Comparison of ENCODE assay signal across 18 cellular contexts in the genomic region with DNA sequence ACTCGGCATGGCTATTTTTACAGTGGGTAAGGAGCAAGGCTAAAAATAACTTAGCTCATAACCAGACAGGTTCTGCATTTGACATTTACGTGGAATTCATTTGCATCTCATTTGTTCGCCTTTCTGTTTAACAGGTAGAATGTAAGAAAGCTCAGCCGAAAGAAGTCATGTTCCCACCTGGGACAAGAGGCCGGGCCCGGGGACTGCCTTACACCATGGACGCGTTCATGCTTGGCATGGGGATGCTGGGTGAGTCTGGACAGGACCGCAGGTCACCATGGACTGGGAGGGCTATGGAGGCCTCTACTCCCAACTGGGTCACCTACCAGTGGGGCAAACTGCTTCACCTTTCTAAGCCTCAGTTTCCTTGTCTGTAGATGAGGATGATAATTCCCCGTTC.
DNase-seq lines count a peak whose midpoint lies in the region; ATAC-seq, FAIRE-seq and TF ChIP-seq lines count a peak whose summit lies in the region.
"Had no signal": no experiment of that assay in that cellular context is flagged by ENCODE, and none has a peak within 500 bp of the region (broad histone marks: within the 10 kb centered on the region; RNA-seq: fewer than 3 reads in every experiment).

No MANE protein-coding gene starts in this region.

- intact Hi-C loops in heart left ventricle (cut with DNase I) (no loop called here), left ventricle myocardium inferior (cut with micrococcal nuclease) (no loop called here), kidney (cut with DNase I) (no loop called here), upper lobe of right lung (cut with DNase I) (no loop called here)

- no peak for FAIRE-seq in kidney (lab: Jason Lieb, UNC)
- FAIRE-seq: G401.6, GM12891 had no signal

- no peak overlapping the region for H3K4me3 ChIP-seq in heart left ventricle
- H3K4me3 ChIP-seq in left ventricle myocardium inferior = no peak overlapping the region
- H3K4me3 ChIP-seq in kidney (ENCODE audit: low read length in 2 of 2) = peak overlapping the region in 1 of 2 donors; percentile 18
- H3K4me3 ChIP-seq in upper lobe of right lung = no peak overlapping the region
- H3K4me3 ChIP-seq: GM23338 had no signal

- ATAC-seq in heart left ventricle (peak in 3 of 4 donors; percentile 36 to 56 (median 39)), upper lobe of right lung (no peak), HG03439 (IDR thresholded peaks at IDR 0.05; ENCODE audit: unreplicated experiment) (no peak)
- ATAC-seq: GM23338 had no signal

- WGBS in heart left ventricle, 4 donors = 72 to 87% (median 79%) methylated on average over 9 to 10 of the region's 10 CpGs

- DNase-seq in heart left ventricle = no peak
- DNase-seq in left ventricle myocardium inferior = no peak
- DNase-seq in NCI-H526 treated with DMSO at 0.1 percent for 48 hours (lab: John Stamatoyannopoulos, UW) = peak; percentile 94
- no peak for DNase-seq in kidney
- peak; percentile 51 for DNase-seq in upper lobe of right lung
- DNase-seq in SIG-M5 treated with dmso at 0.1 percent for 504 hours (lab: John Stamatoyannopoulos, UW; ENCODE audit: unreplicated experiment) = no peak
- DNase-seq in globus pallidus (ENCODE audit: low spot score) = no peak
- DNase-seq: ACHN; C1 segment of cervical spinal cord; Calu3; CD4-positive, alpha-beta T cell; DMS 273 treated with DMSO at 0.1 percent for 48 hours; EL; H9 had no signal

- TF ChIP-seq CTCF in heart left ventricle (IDR thresholded peaks at IDR 0.05) (no peak), left ventricle myocardium inferior (IDR thresholded peaks at IDR 0.05; ENCODE audit: borderline replicate concordance) (no peak), kidney (IDR thresholded peaks at IDR 0.05; ENCODE audit: borderline replicate concordance, extremely low read depth, insufficient read depth) (no peak), upper lobe of right lung (IDR thresholded peaks at IDR 0.05) (no peak)

- H3K36me3 ChIP-seq in heart left ventricle (peaks cover 0 to 3% (median 0%) of the 10 kb centered on the region in 9 donors), left ventricle myocardium inferior (peaks cover 6% of the 10 kb centered on the region), kidney (ENCODE audit: control insufficient read depth in 1 of 2, insufficient read depth in 2 of 2, low read length in 2 of 2) (peaks cover 0 to 7% of the 10 kb centered on the region in 2 donors), upper lobe of right lung (no peaks in the 10 kb centered on the region)

- H3K27me3 ChIP-seq in heart left ventricle (no peaks in the 10 kb centered on the region), left ventricle myocardium inferior (ENCODE audit: low read depth) (no peaks in the 10 kb centered on the region), upper lobe of right lung (no peaks in the 10 kb centered on the region)

- H3K9me3 ChIP-seq in heart left ventricle (peaks cover 0 to 6% (median 0%) of the 10 kb centered on the region in 12 donors), left ventricle myocardium inferior (replicated peaks) (no peaks in the 10 kb centered on the region), kidney (ENCODE audit: control insufficient read depth in 1 of 2, low read length in 2 of 2) (no peaks in the 10 kb centered on the region), upper lobe of right lung (no peaks in the 10 kb centered on the region)

- no peak for TF ChIP-seq POLR2A in heart left ventricle (IDR thresholded peaks at IDR 0.05)

- H3K27ac ChIP-seq in heart left ventricle (peak overlapping the region in 2 of 12 donors; percentile 22 to 28), left ventricle myocardium inferior (replicated peaks) (no peak overlapping the region), kidney (ENCODE audit: low read depth in 2 of 2, low read length in 2 of 2) (peak overlapping the region; percentile 72 to 79), upper lobe of right lung (no peak overlapping the region)

- peak overlapping the region in 1 of 2 donors; percentile 43 for H3K9ac ChIP-seq in kidney (ENCODE audit: low read length in 2 of 2)

- H3K4me1 ChIP-seq in heart left ventricle (peaks cover 0 to 11% (median 3%) of the 10 kb centered on the region in 12 donors), left ventricle myocardium inferior (peaks cover 16% of the 10 kb centered on the region), kidney (ENCODE audit: control insufficient read depth in 1 of 2, insufficient read depth in 1 of 2, low read depth in 1 of 2, low read length in 2 of 2) (peaks cover 12 to 21% of the 10 kb centered on the region in 2 donors), upper lobe of right lung (no peaks in the 10 kb centered on the region)

Comparison
In these comparisons a context has a peak if more than half of its experiments do, and no peak if none do; other contexts are left out.
1. ATAC-seq: peak in heart left ventricle (3 of 4); none in upper lobe of right lung (single experiment) and HG03439 (single experiment).
2. DNase-seq: peak in NCI-H526 treated with DMSO at 0.1 percent for 48 hours (single experiment) and upper lobe of right lung (single experiment); none in heart left ventricle (0 of 5), left ventricle myocardium inferior (single experiment), kidney (single experiment), SIG-M5 treated with dmso at 0.1 percent for 504 hours (single experiment) and globus pallidus (single experiment).
3. H3K27ac ChIP-seq: peak in kidney (2 of 2); none in left ventricle myocardium inferior (single experiment) and upper lobe of right lung (single experiment).